In genomic region chr20:1393507-1393882, GRCh38 we compare ENCODE assay signal across 8 cellular contexts. TPM values are rescaled to one million over a fixed set of nuclear protein-coding genes. Genes with fewer than 3 reads are reported as not detected.
DNase-seq lines count a peak whose midpoint lies in the region; FAIRE-seq and TF ChIP-seq lines count a peak whose summit lies in the region.

No MANE protein-coding gene starts in this region.

- TF ChIP-seq CTCF in keratinocyte (optimal IDR thresholded peaks at IDR 0.05 in 1 of 3, IDR thresholded peaks at IDR 0.05 in 1 of 3, conservative IDR thresholded peaks at IDR 0.05 in 1 of 3; ENCODE audit: extremely low read depth in 1 of 3, insufficient read depth in 2 of 3, low read length in 3 of 3) (no peak), stomach (IDR thresholded peaks at IDR 0.05) (no peak)

- no peak for DNase-seq in activated naive CD8-positive, alpha-beta T cell treated with anti-CD3 and anti-CD28 coated beads for 36 hours
- DNase-seq in keratinocyte (ENCODE audit: low read depth, low spot score) (no peak), stomach (no peak), MV-4-11 (lab: John Stamatoyannopoulos, UW) (no peak), GDM1 (lab: John Stamatoyannopoulos, UW) (no peak), SW 1271 (lab: John Stamatoyannopoulos, UW) (no peak), AG08396 (ENCODE audit: low spot score) (no peak)

- intact Hi-C loops in stomach (cut with DNase I; ENCODE audit: low total_unique reads): loop anchor here (10.0 kb wide), 1 partner anchor 71 kb away; the partner anchor contains the start of gene NSFL1C

- H3K36me3 ChIP-seq in HUES6 (ENCODE audit: control insufficient read depth, insufficient read depth, low read length) (peaks cover 10% of the 10 kb centered on the region), keratinocyte (ENCODE audit: control insufficient read depth in 2 of 2, extremely low read depth in 1 of 2, insufficient read depth in 2 of 2, low read length in 2 of 2) (peaks cover 7 to 16% of the 10 kb centered on the region in 2 experiments), stomach (peaks cover 0 to 7% (median 0%) of the 10 kb centered on the region in 4 donors)

- no peaks in the 10 kb centered on the region for H3K27me3 Mint-ChIP-seq in activated naive CD8-positive, alpha-beta T cell treated with anti-CD3 and anti-CD28 coated beads for 36 hours

- H3K27ac ChIP-seq in HUES6 (ENCODE audit: low read depth, low read length) (no peak overlapping the region), keratinocyte (ENCODE audit: control insufficient read depth, insufficient read depth, low read length) (peak overlapping the region; percentile 61), stomach (peak overlapping the region in 4 of 5 donors; percentile 88 to 94 (median 90))

- peak overlapping the region; percentile 99 for H3K4me2 ChIP-seq in keratinocyte (ENCODE audit: control insufficient read depth, extremely low read depth, insufficient read depth, low read depth, low read length)

- H3K27me3 ChIP-seq in HUES6 (ENCODE audit: control insufficient read depth, insufficient read depth, low read length) (peaks cover 32% of the 10 kb centered on the region), keratinocyte (ENCODE audit: control insufficient read depth, extremely low read depth, insufficient read depth, low read length) (no peaks in the 10 kb centered on the region), stomach (peaks cover 0 to 17% (median 0%) of the 10 kb centered on the region in 3 donors)

- TF ChIP-seq EP300 in stomach (IDR thresholded peaks at IDR 0.05): no peak

- H4K20me1 ChIP-seq in keratinocyte (ENCODE audit: control insufficient read depth, extremely low read depth, insufficient read depth, low read length): peaks cover 29% of the 10 kb centered on the region

- peak overlapping the region; percentile 89 for H3K27ac Mint-ChIP-seq in activated naive CD8-positive, alpha-beta T cell treated with anti-CD3 and anti-CD28 coated beads for 36 hours

- H3K4me1 ChIP-seq in HUES6 (ENCODE audit: control insufficient read depth, insufficient read depth, low read length) (peaks cover 31% of the 10 kb centered on the region), keratinocyte (ENCODE audit: control insufficient read depth, extremely low read depth, insufficient read depth, low read length) (peaks cover 49% of the 10 kb centered on the region), stomach (peaks cover 43 to 55% (median 47%) of the 10 kb centered on the region in 4 donors)

- no peak for TF ChIP-seq POLR2A in stomach (IDR thresholded peaks at IDR 0.05)

- H3K9ac ChIP-seq in HUES6 (ENCODE audit: low read length): peak overlapping the region; percentile 35
- H3K9ac ChIP-seq in keratinocyte (ENCODE audit: control insufficient read depth, extremely low read depth, insufficient read depth, low read length): peak overlapping the region; percentile 76

- WGBS in stomach, 5 donors: 59 to 67% (median 62%) methylated on average over 7 of the region's 7 CpGs

- H3K9me1 ChIP-seq in keratinocyte (ENCODE audit: control insufficient read depth, extremely low read depth, insufficient read depth, low read length): peaks cover 12% of the 10 kb centered on the region

- peaks cover 41% of the 10 kb centered on the region for H3K4me1 Mint-ChIP-seq in activated naive CD8-positive, alpha-beta T cell treated with anti-CD3 and anti-CD28 coated beads for 36 hours

- H3K9me3 ChIP-seq in HUES6 (ENCODE audit: control insufficient read depth, insufficient read depth, low read depth, low read length) (no peaks in the 10 kb centered on the region), keratinocyte (ENCODE audit: control insufficient read depth, low read depth, low read length) (no peaks in the 10 kb centered on the region), stomach (no peaks in the 10 kb centered on the region)

- peak overlapping the region; percentile 97 for H3K4me3 ChIP-seq in HUES6 (ENCODE audit: low read depth, low read length)
- H3K4me3 ChIP-seq in keratinocyte (ENCODE audit: control insufficient read depth in 2 of 3, extremely low read depth in 1 of 3, insufficient read depth in 2 of 3, low read depth in 1 of 3, low read length in 3 of 3): peak overlapping the region; percentile 79 to 93 (median 81)
- peak overlapping the region; percentile 89 to 99 (median 90) for H3K4me3 ChIP-seq in stomach

- peaks cover 3% of the 10 kb centered on the region for H3K9me3 Mint-ChIP-seq in activated naive CD8-positive, alpha-beta T cell treated with anti-CD3 and anti-CD28 coated beads for 36 hours

- dilution Hi-C loops in keratinocyte (cut with MboI; ENCODE audit: extremely low pct_ligation_motif_present, low sequenced_read_pairs): no loop called here

- H2AFZ ChIP-seq in keratinocyte (ENCODE audit: control insufficient read depth, low read length): no peak overlapping the region

- FAIRE-seq in keratinocyte (lab: Jason Lieb, UNC): no peak

- peaks cover 43% of the 10 kb centered on the region for H3K79me2 ChIP-seq in keratinocyte (ENCODE audit: control insufficient read depth, insufficient read depth, low read length)

- peaks cover 19% of the 10 kb centered on the region for H3K36me3 Mint-ChIP-seq in activated naive CD8-positive, alpha-beta T cell treated with anti-CD3 and anti-CD28 coated beads for 36 hours

- peak overlapping the region; percentile 92 for H3K4me3 Mint-ChIP-seq in activated naive CD8-positive, alpha-beta T cell treated with anti-CD3 and anti-CD28 coated beads for 36 hours

RNA-seq across cellular contexts. Expression of gene FKBP1A, which starts 0.6 kb away (rescaled TPM):
- total RNA-seq in activated naive CD8-positive, alpha-beta T cell treated with anti-CD3 and anti-CD28 coated beads for 36 hours: 100 to 1,000 TPM; 315 to 324 TPM
- 776 to 1,168 TPM (median 1,010 TPM) in 3 replicates for polyA plus RNA-seq in keratinocyte
- 146 TPM for polyA plus RNA-seq in keratinocyte (2011; ENCODE audit: low read depth)
- polyA plus RNA-seq in keratinocyte (2011; cell fraction: cytosol; rRNA removed): 1,559 and 1,933 TPM in 2 replicates
- 545 and 624 TPM in 2 replicates for polyA plus RNA-seq in keratinocyte (2011; cell fraction: nucleus; rRNA removed)
- polyA plus RNA-seq in keratinocyte (2012; ENCODE audit: low replicate concordance): 338 and 759 TPM in 2 replicates
- polyA minus RNA-seq in keratinocyte: 922 to 1,521 TPM (median 1,297 TPM) in 3 replicates
- polyA minus RNA-seq in keratinocyte (2011; cell fraction: cytosol; rRNA and poly(A)+ RNA removed): 512 TPM
- polyA minus RNA-seq in keratinocyte (2011; cell fraction: nucleus; rRNA and poly(A)+ RNA removed): 117 and 213 TPM in 2 replicates
- total RNA-seq in stomach: 100 to 1,000 TPM in 2 of 5 donors, 10 to 100 TPM in 3; 33.0 to 280 (median 68.3) TPM
- polyA plus RNA-seq in stomach: 100 to 1,000 TPM; 135 to 283 (median 195) TPM
